Comparison of ENCODE assay signal across 19 cellular contexts in the genomic region with DNA sequence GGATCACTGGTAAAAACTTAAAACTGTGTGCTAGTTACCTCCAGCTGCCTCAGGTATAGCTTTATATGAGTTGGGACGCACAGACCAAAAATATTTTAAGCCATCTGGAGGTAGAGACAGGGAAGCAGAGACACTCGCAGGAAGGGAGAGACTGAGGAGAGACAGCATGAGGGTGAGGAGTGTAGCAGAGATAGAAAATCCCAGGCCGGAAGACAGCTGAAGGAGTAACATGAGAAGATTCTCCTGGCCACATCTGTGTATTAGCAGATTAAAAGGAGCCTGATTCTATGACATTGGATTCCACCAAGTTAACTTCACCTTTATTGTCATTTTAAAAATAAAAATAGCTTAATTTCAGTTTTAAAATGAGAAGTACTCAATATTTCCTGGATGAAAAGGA.
DNase-seq lines count a peak whose midpoint lies in the region; ATAC-seq and TF ChIP-seq lines count a peak whose summit lies in the region.
"Had no signal": no experiment of that assay in that cellular context is flagged by ENCODE, and none has a peak within 500 bp of the region (broad histone marks: within the 10 kb centered on the region; RNA-seq: fewer than 3 reads in every experiment).

No MANE protein-coding gene starts in this region.

- H3K27ac Mint-ChIP-seq in CD8-positive, alpha-beta memory T cell, result peak overlapping the region in 1 of 8 donors; percentile 83
- H3K27ac Mint-ChIP-seq in mesothelial cell of epicardium, result peak overlapping the region; percentile 80
- H3K27ac Mint-ChIP-seq: activated T-helper 2 cell treated with anti-CD3 and anti-CD28 coated beads, Interferon-gamma antibody, Interleukin-2, Interleukin-4, amounts not matched to agents 10 μg/mL and 5 μg/mL and 100 μg/mL, durations not matched to agents 14 hours and 24 hours and 36 hours; HFFc6 had no signal

- no peaks in the 10 kb centered on the region; the same call in 1 of the 2 replicates for H3K9me2 ChIP-seq in GM23248 (ENCODE audit: insufficient read depth)

- H3K27me3 Mint-ChIP-seq in CD8-positive, alpha-beta memory T cell, result no peaks in the 10 kb centered on the region
- H3K27me3 Mint-ChIP-seq in mesothelial cell of epicardium (ENCODE audit: low read depth), result no peaks in the 10 kb centered on the region
- H3K27me3 Mint-ChIP-seq: naive B cell had no signal

- H3K9me3 ChIP-seq in CD8-positive, alpha-beta memory T cell (ENCODE audit: low read length), result no peaks in the 10 kb centered on the region
- no peaks in the 10 kb centered on the region for H3K9me3 ChIP-seq in GM23248 (ENCODE audit: low read depth)
- H3K9me3 ChIP-seq: prostate gland, stomach had no signal

- no peak overlapping the region for H3K4me3 Mint-ChIP-seq in CD8-positive, alpha-beta memory T cell
- H3K4me3 Mint-ChIP-seq in mesothelial cell of epicardium, result no peak overlapping the region
- H3K4me3 Mint-ChIP-seq: HFFc6 had no signal

- POLR2A ChIA-PET in CD8-positive, alpha-beta memory T cell (lab: Charles Lee), result no interaction called here

- DNase-seq in CD8-positive, alpha-beta memory T cell, result no peak
- DNase-seq in NCI-H2171 (lab: John Stamatoyannopoulos, UW) (peak; percentile 6), coronary artery (ENCODE audit: low spot score) (no peak), mesothelial cell of epicardium (ENCODE audit: low spot score in 2 of 2, unreplicated experiment in 2 of 2) (no peak), GM23248 (no peak)
- no peak for DNase-seq in stimulated activated naive CD4-positive, alpha-beta T cell treated with Interleukin-2 at 50 U/mL for 16 hours (lab: John Stamatoyannopoulos, UW)
- DNase-seq: activated CD8-positive, alpha-beta memory T cell treated with anti-CD3 and anti-CD28 coated beads for 24 hours; COR-L47; erythroblast; HFFc6; KG1; naive B cell; NCI-H1105 treated with DMSO at 0.1 percent for 48 hours; PC-3; stomach had no signal

- peaks cover 2 to 13% (median 4%) of the 10 kb centered on the region in 3 donors for H3K4me1 Mint-ChIP-seq in CD8-positive, alpha-beta memory T cell
- peaks cover 54% of the 10 kb centered on the region for H3K4me1 Mint-ChIP-seq in mesothelial cell of epicardium

- no peaks in the 10 kb centered on the region for H3K27me3 ChIP-seq in CD8-positive, alpha-beta memory T cell (ENCODE audit: insufficient read depth, low read length, poor library complexity, severe bottlenecking)
- H3K27me3 ChIP-seq in GM23248 (replicated peaks; ENCODE audit: insufficient read depth), result no peaks in the 10 kb centered on the region
- H3K27me3 ChIP-seq: stomach had no signal

- H3K9me3 Mint-ChIP-seq in CD8-positive, alpha-beta memory T cell, result no peaks in the 10 kb centered on the region
- no peaks in the 10 kb centered on the region for H3K9me3 Mint-ChIP-seq in mesothelial cell of epicardium
- H3K9me3 Mint-ChIP-seq: activated T-helper 2 cell treated with anti-CD3 and anti-CD28 coated beads, Interferon-gamma antibody, Interleukin-2, Interleukin-4, amounts not matched to agents 10 μg/mL and 5 μg/mL and 100 μg/mL, durations not matched to agents 14 hours and 24 hours and 36 hours; HFFc6; naive B cell had no signal

- 99% methylated on average over 3 of the region's 3 CpGs for WGBS in GM23248 (ENCODE audit: low coverage in 1 of 2, low lambda C conversion rate in 2 of 2, missing lambda C conversion rate in 2 of 2), 2 experiments

- no peaks in the 10 kb centered on the region; the same call in 1 of the 2 replicates for H3F3A ChIP-seq in GM23248 (ENCODE audit: insufficient read depth)

- TF ChIP-seq CTCF in coronary artery (IDR thresholded peaks at IDR 0.05) (no peak), mesothelial cell of epicardium (IDR thresholded peaks at IDR 0.05; ENCODE audit: unreplicated experiment) (no peak)

- H4K20me1 ChIP-seq in GM23248 (ENCODE audit: insufficient read depth), result no peaks in the 10 kb centered on the region

- ATAC-seq in GM21723 (IDR thresholded peaks at IDR 0.05; ENCODE audit: unreplicated experiment) (no peak), HG03175 (IDR thresholded peaks at IDR 0.05; ENCODE audit: unreplicated experiment) (no peak)
- ATAC-seq: PC-3 had no signal

- no peak overlapping the region for H3K4me3 ChIP-seq in CD8-positive, alpha-beta memory T cell (ENCODE audit: low read length)
- H3K4me3 ChIP-seq in coronary artery (no peak overlapping the region), GM23248 (no peak overlapping the region)
- H3K4me3 ChIP-seq: prostate gland, stomach had no signal

- no peak overlapping the region for H3K9ac ChIP-seq in GM23248

- peaks cover 100% of the 10 kb centered on the region for H3K79me2 ChIP-seq in GM23248 (ENCODE audit: insufficient read depth)

- H3K27ac ChIP-seq in CD8-positive, alpha-beta memory T cell (ENCODE audit: low read depth, low read length), result peak overlapping the region; percentile 33
- H3K27ac ChIP-seq in coronary artery (peak overlapping the region; percentile 48 to 53), GM23248 (no peak overlapping the region)
- H3K27ac ChIP-seq: prostate gland had no signal

- in situ Hi-C loops in GM23248 (cut with MboI), result no loop called here

- no peaks in the 10 kb centered on the region for H3K4me1 ChIP-seq in CD8-positive, alpha-beta memory T cell (ENCODE audit: insufficient read depth, low read length)
- peaks cover 16% of the 10 kb centered on the region for H3K4me1 ChIP-seq in GM23248 (ENCODE audit: insufficient read depth)

- H2AFZ ChIP-seq in GM23248, result no peak overlapping the region

- CTCF ChIA-PET in CD8-positive, alpha-beta memory T cell (lab: Charles Lee), result interaction anchor here (0.9 kb wide), 1 partner anchor 14 kb away, joined by 3 read pairs; no protein-coding TSS in a partner anchor

- no peaks in the 10 kb centered on the region for H3K36me3 ChIP-seq in CD8-positive, alpha-beta memory T cell (ENCODE audit: insufficient read depth, low read length)
- no peaks in the 10 kb centered on the region for H3K36me3 ChIP-seq in GM23248 (ENCODE audit: low read depth)
- H3K36me3 ChIP-seq: prostate gland, stomach had no signal

- no peak overlapping the region for H3K4me2 ChIP-seq in GM23248 (ENCODE audit: unreplicated experiment)

- peaks cover 0 to 5% (median 0%) of the 10 kb centered on the region in 3 donors for H3K36me3 Mint-ChIP-seq in CD8-positive, alpha-beta memory T cell
- no peaks in the 10 kb centered on the region for H3K36me3 Mint-ChIP-seq in mesothelial cell of epicardium
